ENCODE assay signal across 1 cellular context in the genomic region with DNA sequence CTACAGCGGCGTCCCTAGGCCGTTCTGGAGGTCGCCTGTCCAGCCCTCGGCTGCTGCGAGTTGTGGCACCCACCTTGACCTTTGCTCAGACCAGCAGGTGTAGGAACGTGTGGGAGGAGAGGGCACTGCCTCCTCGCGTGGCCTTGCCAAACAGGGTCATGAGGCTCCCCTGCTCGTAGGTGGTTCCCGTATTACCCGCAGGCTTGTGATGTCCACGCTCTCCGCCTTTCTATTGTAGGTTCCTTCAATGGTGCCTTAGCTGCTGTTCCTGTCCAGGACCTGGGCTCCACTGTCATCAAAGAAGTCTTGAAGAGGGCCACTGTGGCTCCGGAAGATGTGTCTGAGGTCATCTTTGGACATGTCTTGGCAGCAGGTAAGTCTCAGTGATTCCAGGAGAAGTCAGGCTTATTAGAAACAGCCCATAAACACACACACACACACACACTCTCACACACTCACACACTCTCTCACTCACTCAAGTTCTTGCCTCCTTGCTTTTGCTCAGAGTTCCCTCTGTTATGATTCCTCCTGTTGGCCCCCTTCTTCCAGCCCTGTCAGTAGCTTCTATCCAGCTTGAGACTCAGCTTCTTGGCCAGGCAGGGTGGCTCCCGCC.
TF ChIP-seq lines count a peak whose summit lies in the region.

No MANE protein-coding gene starts in this region.

TF ChIP-seq in GM23338, 12 proteins besides CTCF, POLR2A, EP300 and RAD21 (continued from another document):
- TF ChIP-seq, protein P1, sequence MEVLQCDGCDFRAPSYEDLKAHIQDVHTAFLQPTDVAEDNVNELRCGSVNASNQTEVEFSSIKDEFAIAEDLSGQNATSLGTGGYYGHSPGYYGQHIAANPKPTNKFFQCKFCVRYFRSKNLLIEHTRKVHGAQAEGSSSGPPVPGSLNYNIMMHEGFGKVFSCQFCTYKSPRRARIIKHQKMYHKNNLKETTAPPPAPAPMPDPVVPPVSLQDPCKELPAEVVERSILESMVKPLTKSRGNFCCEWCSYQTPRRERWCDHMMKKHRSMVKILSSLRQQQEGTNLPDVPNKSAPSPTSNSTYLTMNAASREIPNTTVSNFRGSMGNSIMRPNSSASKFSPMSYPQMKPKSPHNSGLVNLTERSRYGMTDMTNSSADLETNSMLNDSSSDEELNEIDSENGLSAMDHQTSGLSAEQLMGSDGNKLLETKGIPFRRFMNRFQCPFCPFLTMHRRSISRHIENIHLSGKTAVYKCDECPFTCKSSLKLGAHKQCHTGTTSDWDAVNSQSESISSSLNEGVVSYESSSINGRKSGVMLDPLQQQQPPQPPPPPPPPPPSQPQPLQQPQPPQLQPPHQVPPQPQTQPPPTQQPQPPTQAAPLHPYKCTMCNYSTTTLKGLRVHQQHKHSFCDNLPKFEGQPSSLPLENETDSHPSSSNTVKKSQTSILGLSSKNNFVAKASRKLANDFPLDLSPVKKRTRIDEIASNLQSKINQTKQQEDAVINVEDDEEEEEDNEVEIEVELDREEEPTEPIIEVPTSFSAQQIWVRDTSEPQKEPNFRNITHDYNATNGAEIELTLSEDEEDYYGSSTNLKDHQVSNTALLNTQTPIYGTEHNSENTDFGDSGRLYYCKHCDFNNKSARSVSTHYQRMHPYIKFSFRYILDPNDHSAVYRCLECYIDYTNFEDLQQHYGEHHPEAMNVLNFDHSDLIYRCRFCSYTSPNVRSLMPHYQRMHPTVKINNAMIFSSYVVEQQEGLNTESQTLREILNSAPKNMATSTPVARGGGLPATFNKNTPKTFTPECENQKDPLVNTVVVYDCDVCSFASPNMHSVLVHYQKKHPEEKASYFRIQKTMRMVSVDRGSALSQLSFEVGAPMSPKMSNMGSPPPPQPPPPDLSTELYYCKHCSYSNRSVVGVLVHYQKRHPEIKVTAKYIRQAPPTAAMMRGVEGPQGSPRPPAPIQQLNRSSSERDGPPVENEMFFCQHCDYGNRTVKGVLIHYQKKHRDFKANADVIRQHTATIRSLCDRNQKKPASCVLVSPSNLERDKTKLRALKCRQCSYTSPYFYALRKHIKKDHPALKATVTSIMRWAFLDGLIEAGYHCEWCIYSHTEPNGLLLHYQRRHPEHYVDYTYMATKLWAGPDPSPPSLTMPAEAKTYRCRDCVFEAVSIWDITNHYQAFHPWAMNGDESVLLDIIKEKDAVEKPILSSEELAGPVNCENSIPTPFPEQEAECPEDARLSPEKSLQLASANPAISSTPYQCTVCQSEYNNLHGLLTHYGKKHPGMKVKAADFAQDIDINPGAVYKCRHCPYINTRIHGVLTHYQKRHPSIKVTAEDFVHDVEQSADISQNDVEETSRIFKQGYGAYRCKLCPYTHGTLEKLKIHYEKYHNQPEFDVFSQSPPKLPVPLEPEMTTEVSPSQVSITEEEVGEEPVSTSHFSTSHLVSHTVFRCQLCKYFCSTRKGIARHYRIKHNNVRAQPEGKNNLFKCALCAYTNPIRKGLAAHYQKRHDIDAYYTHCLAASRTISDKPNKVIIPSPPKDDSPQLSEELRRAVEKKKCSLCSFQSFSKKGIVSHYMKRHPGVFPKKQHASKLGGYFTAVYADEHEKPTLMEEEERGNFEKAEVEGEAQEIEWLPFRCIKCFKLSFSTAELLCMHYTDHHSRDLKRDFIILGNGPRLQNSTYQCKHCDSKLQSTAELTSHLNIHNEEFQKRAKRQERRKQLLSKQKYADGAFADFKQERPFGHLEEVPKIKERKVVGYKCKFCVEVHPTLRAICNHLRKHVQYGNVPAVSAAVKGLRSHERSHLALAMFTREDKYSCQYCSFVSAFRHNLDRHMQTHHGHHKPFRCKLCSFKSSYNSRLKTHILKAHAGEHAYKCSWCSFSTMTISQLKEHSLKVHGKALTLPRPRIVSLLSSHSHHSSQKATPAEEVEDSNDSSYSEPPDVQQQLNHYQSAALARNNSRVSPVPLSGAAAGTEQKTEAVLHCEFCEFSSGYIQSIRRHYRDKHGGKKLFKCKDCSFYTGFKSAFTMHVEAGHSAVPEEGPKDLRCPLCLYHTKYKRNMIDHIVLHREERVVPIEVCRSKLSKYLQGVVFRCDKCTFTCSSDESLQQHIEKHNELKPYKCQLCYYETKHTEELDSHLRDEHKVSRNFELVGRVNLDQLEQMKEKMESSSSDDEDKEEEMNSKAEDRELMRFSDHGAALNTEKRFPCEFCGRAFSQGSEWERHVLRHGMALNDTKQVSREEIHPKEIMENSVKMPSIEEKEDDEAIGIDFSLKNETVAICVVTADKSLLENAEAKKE (CRISPR knock-in tag; IDR thresholded peaks at IDR 0.05) = no peak
- TF ChIP-seq STAT1 (IDR thresholded peaks at IDR 0.05; ENCODE audit: unreplicated experiment) = no peak
- no peak for TF ChIP-seq ZNF331 (CRISPR knock-in tag; IDR thresholded peaks at IDR 0.05; ENCODE audit: low read depth)
- TF ChIP-seq, protein P2, sequence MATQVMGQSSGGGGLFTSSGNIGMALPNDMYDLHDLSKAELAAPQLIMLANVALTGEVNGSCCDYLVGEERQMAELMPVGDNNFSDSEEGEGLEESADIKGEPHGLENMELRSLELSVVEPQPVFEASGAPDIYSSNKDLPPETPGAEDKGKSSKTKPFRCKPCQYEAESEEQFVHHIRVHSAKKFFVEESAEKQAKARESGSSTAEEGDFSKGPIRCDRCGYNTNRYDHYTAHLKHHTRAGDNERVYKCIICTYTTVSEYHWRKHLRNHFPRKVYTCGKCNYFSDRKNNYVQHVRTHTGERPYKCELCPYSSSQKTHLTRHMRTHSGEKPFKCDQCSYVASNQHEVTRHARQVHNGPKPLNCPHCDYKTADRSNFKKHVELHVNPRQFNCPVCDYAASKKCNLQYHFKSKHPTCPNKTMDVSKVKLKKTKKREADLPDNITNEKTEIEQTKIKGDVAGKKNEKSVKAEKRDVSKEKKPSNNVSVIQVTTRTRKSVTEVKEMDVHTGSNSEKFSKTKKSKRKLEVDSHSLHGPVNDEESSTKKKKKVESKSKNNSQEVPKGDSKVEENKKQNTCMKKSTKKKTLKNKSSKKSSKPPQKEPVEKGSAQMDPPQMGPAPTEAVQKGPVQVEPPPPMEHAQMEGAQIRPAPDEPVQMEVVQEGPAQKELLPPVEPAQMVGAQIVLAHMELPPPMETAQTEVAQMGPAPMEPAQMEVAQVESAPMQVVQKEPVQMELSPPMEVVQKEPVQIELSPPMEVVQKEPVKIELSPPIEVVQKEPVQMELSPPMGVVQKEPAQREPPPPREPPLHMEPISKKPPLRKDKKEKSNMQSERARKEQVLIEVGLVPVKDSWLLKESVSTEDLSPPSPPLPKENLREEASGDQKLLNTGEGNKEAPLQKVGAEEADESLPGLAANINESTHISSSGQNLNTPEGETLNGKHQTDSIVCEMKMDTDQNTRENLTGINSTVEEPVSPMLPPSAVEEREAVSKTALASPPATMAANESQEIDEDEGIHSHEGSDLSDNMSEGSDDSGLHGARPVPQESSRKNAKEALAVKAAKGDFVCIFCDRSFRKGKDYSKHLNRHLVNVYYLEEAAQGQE (IDR thresholded peaks at IDR 0.05; ENCODE audit: unreplicated experiment) = no peak
- no peak for TF ChIP-seq JUNB (IDR thresholded peaks at IDR 0.05; ENCODE audit: unreplicated experiment)
- TF ChIP-seq, protein P3, sequence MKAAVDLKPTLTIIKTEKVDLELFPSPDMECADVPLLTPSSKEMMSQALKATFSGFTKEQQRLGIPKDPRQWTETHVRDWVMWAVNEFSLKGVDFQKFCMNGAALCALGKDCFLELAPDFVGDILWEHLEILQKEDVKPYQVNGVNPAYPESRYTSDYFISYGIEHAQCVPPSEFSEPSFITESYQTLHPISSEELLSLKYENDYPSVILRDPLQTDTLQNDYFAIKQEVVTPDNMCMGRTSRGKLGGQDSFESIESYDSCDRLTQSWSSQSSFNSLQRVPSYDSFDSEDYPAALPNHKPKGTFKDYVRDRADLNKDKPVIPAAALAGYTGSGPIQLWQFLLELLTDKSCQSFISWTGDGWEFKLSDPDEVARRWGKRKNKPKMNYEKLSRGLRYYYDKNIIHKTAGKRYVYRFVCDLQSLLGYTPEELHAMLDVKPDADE (IDR thresholded peaks at IDR 0.05) = no peak
- no peak for TF ChIP-seq NANOG (IDR thresholded peaks at IDR 0.05; ENCODE audit: borderline replicate concordance)
- no peak for TF ChIP-seq CREB1 (CRISPR knock-in tag; IDR thresholded peaks at IDR 0.05; ENCODE audit: low read depth)
